12 cellular contexts compared by ENCODE assay signal in genomic region chr4:182578402-182578801, GRCh38.
DNase-seq lines count a peak whose midpoint lies in the region; ATAC-seq, FAIRE-seq and TF ChIP-seq lines count a peak whose summit lies in the region.
"Had no signal": no experiment of that assay in that cellular context is flagged by ENCODE, and none has a peak within 500 bp of the region (broad histone marks: within the 10 kb centered on the region; RNA-seq: fewer than 3 reads in every experiment).

No MANE protein-coding gene starts in this region.

- H3K27me3 ChIP-seq in SJSA1 (replicated peaks) (no peaks in the 10 kb centered on the region), thyroid gland (no peaks in the 10 kb centered on the region)
- no peaks in the 10 kb centered on the region for H3K27me3 ChIP-seq in CD8-positive, alpha-beta T cell (ENCODE audit: insufficient read depth, low read length)
- H3K27me3 ChIP-seq: uterus had no signal

- DNase-seq in H54 (ENCODE audit: insufficient read length, low spot score), result peak; percentile 12
- peak in 1 of 2 experiments; percentile 69 for DNase-seq in SJSA1 (ENCODE audit: low read depth in 1 of 2, low spot score in 2 of 2)
- peak; percentile 22 for DNase-seq in fibroblast of the aortic adventitia (ENCODE audit: low read depth)
- DNase-seq in thyroid gland, result peak; percentile 63 to 64
- DNase-seq in CD8-positive, alpha-beta T cell, result no peak
- no peak for DNase-seq in stimulated activated CD4-positive, alpha-beta T cell treated with anti-CD3 and anti-CD28 coated beads, Interleukin-2, amount 100 ng/mL, for 24 hours
- DNase-seq in NCI-H2081 (lab: John Stamatoyannopoulos, UW), result no peak
- DNase-seq: activated CD4-positive, alpha-beta T cell treated with anti-CD3 and anti-CD28 coated beads, Interleukin-2, amount 10 ng/mL, durations not matched to agents 7 days and 5 days; left ventricle myocardium superior; SHP77 treated with DMSO at 0.1 percent for 48 hours; uterus had no signal

- no peak overlapping the region for H3K27ac Mint-ChIP-seq in CD8-positive, alpha-beta T cell
- H3K27ac Mint-ChIP-seq: activated CD4-positive, alpha-beta T cell treated with anti-CD3 and anti-CD28 coated beads, Interleukin-2, amount 10 ng/mL, durations not matched to agents 7 days and 5 days; activated naive CD4-positive, alpha-beta T cell treated with anti-CD3 and anti-CD28 coated beads, Interleukin-2, amount 50 U/mL, for 24 hours had no signal

- no peak for ATAC-seq in CD8-positive, alpha-beta T cell
- ATAC-seq: left ventricle myocardium superior had no signal

- H3K9me3 Mint-ChIP-seq in CD8-positive, alpha-beta T cell, result no peaks in the 10 kb centered on the region
- H3K9me3 Mint-ChIP-seq: activated CD4-positive, alpha-beta T cell treated with anti-CD3 and anti-CD28 coated beads, Interleukin-2, amount 10 ng/mL, durations not matched to agents 7 days and 5 days; activated naive CD4-positive, alpha-beta T cell treated with anti-CD3 and anti-CD28 coated beads, Interleukin-2, amount 50 U/mL, for 24 hours had no signal

- intact Hi-C loops in thyroid gland (cut with DNase I), result no loop called here
- intact Hi-C loops in CD8-positive, alpha-beta T cell (cut with DNase I, micrococcal nuclease), result no loop called here

- H3K4me3 ChIP-seq in SJSA1 (no peak overlapping the region), fibroblast of the aortic adventitia (ENCODE audit: low read depth, low read length) (no peak overlapping the region), thyroid gland (replicated peaks in 1 of 3) (no peak overlapping the region)
- no peak overlapping the region for H3K4me3 ChIP-seq in CD8-positive, alpha-beta T cell (ENCODE audit: low read depth, low read length)
- H3K4me3 ChIP-seq: uterus had no signal

- H3K36me3 ChIP-seq in SJSA1 (no peaks in the 10 kb centered on the region), thyroid gland (no peaks in the 10 kb centered on the region)
- no peaks in the 10 kb centered on the region for H3K36me3 ChIP-seq in CD8-positive, alpha-beta T cell (ENCODE audit: insufficient read depth, low read length)
- H3K36me3 ChIP-seq: uterus had no signal

- peak overlapping the region; percentile 40 for H3K27ac ChIP-seq in SJSA1
- peak overlapping the region; percentile 13 to 81 (median 56) for H3K27ac ChIP-seq in thyroid gland
- H3K27ac ChIP-seq in CD8-positive, alpha-beta T cell (ENCODE audit: low read depth, low read length), result no peak overlapping the region
- H3K27ac ChIP-seq: uterus had no signal

- no peaks in the 10 kb centered on the region for H3K36me3 Mint-ChIP-seq in CD8-positive, alpha-beta T cell
- H3K36me3 Mint-ChIP-seq: activated naive CD4-positive, alpha-beta T cell treated with anti-CD3 and anti-CD28 coated beads, Interleukin-2, amount 50 U/mL, for 24 hours had no signal

- H3K4me1 Mint-ChIP-seq in CD8-positive, alpha-beta T cell (ENCODE audit: low read depth), result no peaks in the 10 kb centered on the region
- H3K4me1 Mint-ChIP-seq: activated CD4-positive, alpha-beta T cell treated with anti-CD3 and anti-CD28 coated beads, Interleukin-2, amount 10 ng/mL, durations not matched to agents 7 days and 5 days; activated naive CD4-positive, alpha-beta T cell treated with anti-CD3 and anti-CD28 coated beads, Interleukin-2, amount 50 U/mL, for 24 hours had no signal

- peaks cover 11% of the 10 kb centered on the region for H3K27me3 Mint-ChIP-seq in CD8-positive, alpha-beta T cell (ENCODE audit: low read depth)
- H3K27me3 Mint-ChIP-seq: activated CD4-positive, alpha-beta T cell treated with anti-CD3 and anti-CD28 coated beads, Interleukin-2, amount 10 ng/mL, durations not matched to agents 7 days and 5 days had no signal

- H3K4me1 ChIP-seq in SJSA1 (replicated peaks) (peaks cover 42% of the 10 kb centered on the region), thyroid gland (peaks cover 0 to 11% of the 10 kb centered on the region in 2 donors)
- no peaks in the 10 kb centered on the region for H3K4me1 ChIP-seq in CD8-positive, alpha-beta T cell (ENCODE audit: insufficient read depth, low read length)
- H3K4me1 ChIP-seq: uterus had no signal

- H3K4me3 Mint-ChIP-seq in CD8-positive, alpha-beta T cell, result no peak overlapping the region
- H3K4me3 Mint-ChIP-seq: activated CD4-positive, alpha-beta T cell treated with anti-CD3 and anti-CD28 coated beads, Interleukin-2, amount 10 ng/mL, durations not matched to agents 7 days and 5 days; activated naive CD4-positive, alpha-beta T cell treated with anti-CD3 and anti-CD28 coated beads, Interleukin-2, amount 50 U/mL, for 24 hours had no signal

- CTCF ChIA-PET in CD8-positive, alpha-beta T cell (lab: Charles Lee), result no interaction called here

- TF ChIP-seq POLR2A in H54 (IDR thresholded peaks at IDR 0.05; ENCODE audit: low read depth, low read length), result no peak
- TF ChIP-seq POLR2A in thyroid gland (IDR thresholded peaks at IDR 0.05), result no peak

- FAIRE-seq in H54 (lab: Jason Lieb, UNC), result peak; percentile 83

- H3K9me3 ChIP-seq in SJSA1 (replicated peaks) (no peaks in the 10 kb centered on the region), thyroid gland (no peaks in the 10 kb centered on the region)
- no peaks in the 10 kb centered on the region for H3K9me3 ChIP-seq in CD8-positive, alpha-beta T cell (ENCODE audit: low read length)
- H3K9me3 ChIP-seq: uterus had no signal

- TF ChIP-seq CTCF in fibroblast of the aortic adventitia (IDR thresholded peaks at IDR 0.05; ENCODE audit: insufficient read depth, low read length), result no peak
- TF ChIP-seq CTCF in thyroid gland (IDR thresholded peaks at IDR 0.05), result no peak
- no peak for TF ChIP-seq CTCF in CD8-positive, alpha-beta T cell (IDR thresholded peaks at IDR 0.05)

- POLR2A ChIA-PET in CD8-positive, alpha-beta T cell (lab: Charles Lee), result no interaction called here

Comparison
In these comparisons a context has a peak if more than half of its experiments do, and no peak if none do; other contexts are left out.
1. DNase-seq: peak in H54 (single experiment), fibroblast of the aortic adventitia (single experiment) and thyroid gland (2 of 2); none in CD8-positive, alpha-beta T cell (0 of 7), stimulated activated CD4-positive, alpha-beta T cell treated with anti-CD3 and anti-CD28 coated beads, Interleukin-2, amount 100 ng/mL, for 24 hours (0 of 2) and NCI-H2081 (0 of 2).